Comparison of ENCODE assay signal across 19 cellular contexts in the genomic region with DNA sequence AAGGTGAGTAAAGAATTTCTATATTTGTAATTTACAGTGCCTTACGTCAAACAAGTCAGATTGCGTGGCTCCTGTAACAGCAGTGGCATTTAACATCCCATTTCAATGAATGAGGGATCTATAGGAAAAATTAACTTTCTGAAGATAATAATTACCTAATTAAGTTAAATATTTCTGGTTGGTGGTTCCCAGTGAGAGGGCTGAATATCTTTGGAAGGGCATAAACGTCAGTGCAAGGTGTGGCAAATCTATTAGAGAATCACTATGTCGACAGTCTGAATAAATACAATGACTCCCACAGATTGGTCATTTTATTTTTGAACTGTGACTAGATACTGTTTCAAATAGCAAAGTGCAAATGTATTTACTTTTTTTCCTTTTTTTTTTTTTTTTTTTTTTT.
"Had no signal": no experiment of that assay in that cellular context is flagged by ENCODE, and none has a peak within 500 bp of the region (broad histone marks: within the 10 kb centered on the region; RNA-seq: fewer than 3 reads in every experiment).

No MANE protein-coding gene starts in this region.

- H3K4me1 ChIP-seq: suprapubic skin, thyroid gland had no signal

- H3K4me3 Mint-ChIP-seq: dendritic cell treated with granulocyte-macrophage colony-stimulating factor and Interleukin-4, amounts not matched to agents 40 ng/mL and 50 ng/mL, for 4 days; effector memory CD8-positive, alpha-beta T cell; immature natural killer cell; naive B cell; stimulated activated effector memory CD8-positive, alpha-beta T cell treated with anti-CD3 and anti-CD28 coated beads, Interleukin-12 subunit alpha, Interleukin-12 subunit beta, amount 100 ng/mL, for 72 hours; type B pancreatic cell had no signal

- H3K27me3 Mint-ChIP-seq: dendritic cell treated with granulocyte-macrophage colony-stimulating factor and Interleukin-4, amounts not matched to agents 40 ng/mL and 50 ng/mL, for 4 days; effector memory CD8-positive, alpha-beta T cell; naive B cell had no signal

- H3K36me3 ChIP-seq: ovary, suprapubic skin, thyroid gland had no signal

- H3K4me3 ChIP-seq: ovary, smooth muscle cell, suprapubic skin, thyroid gland had no signal

- DNase-seq: effector memory CD8-positive, alpha-beta T cell; erythroblast; foreskin keratinocyte; immature natural killer cell; left colon; mesendoderm; naive B cell; nucleus accumbens; ovary; stimulated activated CD4-positive, alpha-beta T cell treated with anti-CD3 and anti-CD28 coated beads, Interleukin-2, amount 100 ng/mL, for 48 hours; stimulated activated CD8-positive, alpha-beta memory T cell treated with anti-CD3 and anti-CD28 coated beads, Interleukin-4, amount 100 ng/mL, for 48 hours; stimulated activated naive CD8-positive, alpha-beta T cell treated with anti-CD3 and anti-CD28 coated beads, Interleukin-15, Interleukin-2, amounts not matched to agents 100 U/mL and 50 U/mL, for 24 hours; thyroid gland had no signal

- H3K27me3 ChIP-seq: ovary, thyroid gland had no signal

- ATAC-seq: effector memory CD8-positive, alpha-beta T cell; foreskin keratinocyte; left colon; stimulated activated effector memory CD8-positive, alpha-beta T cell treated with anti-CD3 and anti-CD28 coated beads, Interleukin-12 subunit alpha, Interleukin-12 subunit beta, amount 100 ng/mL, for 72 hours; stimulated activated naive CD8-positive, alpha-beta T cell treated with anti-CD3 and anti-CD28 coated beads, Interleukin-15, Interleukin-2, amounts not matched to agents 100 U/mL and 50 U/mL, for 24 hours had no signal

- H3K36me3 Mint-ChIP-seq: immature natural killer cell; naive B cell; stimulated activated effector memory CD8-positive, alpha-beta T cell treated with anti-CD3 and anti-CD28 coated beads, Interleukin-12 subunit alpha, Interleukin-12 subunit beta, amount 100 ng/mL, for 72 hours; type B pancreatic cell had no signal

- H3K9me3 Mint-ChIP-seq: dendritic cell treated with granulocyte-macrophage colony-stimulating factor and Interleukin-4, amounts not matched to agents 40 ng/mL and 50 ng/mL, for 4 days; effector memory CD8-positive, alpha-beta T cell; naive B cell; neural crest cell; stimulated activated effector memory CD8-positive, alpha-beta T cell treated with anti-CD3 and anti-CD28 coated beads, Interleukin-12 subunit alpha, Interleukin-12 subunit beta, amount 100 ng/mL, for 72 hours had no signal

- H3K27ac ChIP-seq: foreskin keratinocyte, ovary, suprapubic skin, thyroid gland had no signal

- H3K9me3 ChIP-seq: ovary, suprapubic skin, thyroid gland had no signal

- H3K27ac Mint-ChIP-seq: dendritic cell treated with granulocyte-macrophage colony-stimulating factor and Interleukin-4, amounts not matched to agents 40 ng/mL and 50 ng/mL, for 4 days; effector memory CD8-positive, alpha-beta T cell; stimulated activated effector memory CD8-positive, alpha-beta T cell treated with anti-CD3 and anti-CD28 coated beads, Interleukin-12 subunit alpha, Interleukin-12 subunit beta, amount 100 ng/mL, for 72 hours; type B pancreatic cell had no signal
